8 cellular contexts compared by ENCODE assay signal in the genomic region with DNA sequence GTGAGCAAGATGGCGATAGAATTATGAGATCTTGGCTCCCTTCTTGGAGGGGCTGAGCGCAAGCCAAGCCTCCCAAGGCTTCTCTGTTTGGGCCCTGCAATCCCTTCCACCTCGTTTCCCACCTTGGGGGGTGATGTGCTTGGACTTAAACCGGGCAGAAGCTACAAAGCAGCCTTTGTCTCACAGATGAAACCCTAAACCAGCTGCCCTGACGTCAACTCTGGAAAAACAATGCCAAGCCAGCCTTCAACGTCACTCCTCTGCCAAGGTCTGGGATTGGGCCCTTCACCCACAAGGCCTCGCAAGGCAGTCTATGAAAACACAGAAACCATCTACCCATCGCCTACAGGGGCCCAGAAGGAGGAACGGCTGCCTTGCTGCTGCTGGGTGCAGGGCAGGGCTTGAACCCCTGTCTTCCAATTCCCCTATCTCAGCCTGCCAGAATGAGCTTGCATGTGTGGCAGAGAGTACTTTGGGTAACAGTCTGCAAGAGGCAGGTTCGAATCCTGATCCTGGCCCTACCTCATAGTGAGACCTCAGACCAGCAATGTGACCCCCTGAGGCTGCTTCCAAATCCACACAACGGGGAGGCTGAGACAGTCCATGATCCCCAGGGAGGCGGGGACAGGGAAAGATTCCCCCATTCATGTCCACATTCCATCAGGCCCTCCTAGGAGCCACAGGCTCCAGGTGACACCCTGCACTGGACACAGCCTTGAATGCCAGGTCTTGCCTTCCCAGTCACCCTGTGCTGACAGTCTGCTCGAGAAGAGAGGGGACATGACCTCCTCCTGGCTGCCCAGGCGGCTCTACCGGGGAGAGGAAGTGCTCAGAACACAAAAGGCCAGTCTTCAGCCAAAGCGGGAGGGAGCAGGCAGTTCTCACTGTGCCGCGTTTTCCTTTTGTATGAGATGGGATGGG. TPM values are rescaled to one million over a fixed set of nuclear protein-coding genes. Genes with fewer than 3 reads are reported as not detected.
DNase-seq lines count a peak whose midpoint lies in the region; ATAC-seq and TF ChIP-seq lines count a peak whose summit lies in the region.

No MANE protein-coding gene starts in this region.

- H3K27me3 Mint-ChIP-seq in brain: no peaks in the 10 kb centered on the region
- no peaks in the 10 kb centered on the region for H3K27me3 Mint-ChIP-seq in stimulated activated naive CD8-positive, alpha-beta T cell treated with anti-CD3 and anti-CD28 coated beads, Interleukin-15, amount 100 ng/mL, for 72 hours

- no peaks in the 10 kb centered on the region for H3K36me3 Mint-ChIP-seq in brain
- peaks cover 18% of the 10 kb centered on the region for H3K36me3 Mint-ChIP-seq in stimulated activated effector memory CD8-positive, alpha-beta T cell treated with anti-CD3 and anti-CD28 coated beads, Interleukin-12 subunit alpha, Interleukin-12 subunit beta, amount 100 ng/mL, for 72 hours

- ATAC-seq in stimulated activated effector memory CD8-positive, alpha-beta T cell treated with anti-CD3 and anti-CD28 coated beads, Interleukin-12 subunit alpha, Interleukin-12 subunit beta, amount 100 ng/mL, for 72 hours: no peak
- ATAC-seq in stimulated activated naive CD8-positive, alpha-beta T cell treated with anti-CD3 and anti-CD28 coated beads, Interleukin-15, amount 100 ng/mL, for 72 hours: no peak
- ATAC-seq in GM21526 (IDR thresholded peaks at IDR 0.05; ENCODE audit: low FRiP score, unreplicated experiment): no peak

- no peak for TF ChIP-seq CTCF in brain (conservative IDR thresholded peaks at IDR 0.05)

- peaks cover 0 to 2% (median 0%) of the 10 kb centered on the region in 5 experiments for H3K9me3 Mint-ChIP-seq in brain
- no peaks in the 10 kb centered on the region for H3K9me3 Mint-ChIP-seq in stimulated activated effector memory CD8-positive, alpha-beta T cell treated with anti-CD3 and anti-CD28 coated beads, Interleukin-12 subunit alpha, Interleukin-12 subunit beta, amount 100 ng/mL, for 72 hours
- no peaks in the 10 kb centered on the region for H3K9me3 Mint-ChIP-seq in stimulated activated naive CD8-positive, alpha-beta T cell treated with anti-CD3 and anti-CD28 coated beads, Interleukin-15, amount 100 ng/mL, for 72 hours

- peak overlapping the region in 2 of 5 experiments; percentile 5 to 27 for H3K4me3 Mint-ChIP-seq in brain
- no peak overlapping the region for H3K4me3 Mint-ChIP-seq in stimulated activated effector memory CD8-positive, alpha-beta T cell treated with anti-CD3 and anti-CD28 coated beads, Interleukin-12 subunit alpha, Interleukin-12 subunit beta, amount 100 ng/mL, for 72 hours
- no peak overlapping the region for H3K4me3 Mint-ChIP-seq in stimulated activated naive CD8-positive, alpha-beta T cell treated with anti-CD3 and anti-CD28 coated beads, Interleukin-15, amount 100 ng/mL, for 72 hours

- DNase-seq in DMS 273 (lab: John Stamatoyannopoulos, UW; ENCODE audit: unreplicated experiment) (peak; percentile 70), DMS 273 treated with DMSO at 0.1 percent for 48 hours (lab: John Stamatoyannopoulos, UW) (no peak), inferior parietal cortex (ENCODE audit: extremely low spot score) (peak; percentile 89)
- no peak for DNase-seq in stimulated activated effector memory CD8-positive, alpha-beta T cell treated with anti-CD3 and anti-CD28 coated beads, Interleukin-12 subunit alpha, Interleukin-12 subunit beta, amount 100 ng/mL, for 72 hours (ENCODE audit: low spot score in 2 of 2)
- DNase-seq in stimulated activated naive CD8-positive, alpha-beta T cell treated with anti-CD3 and anti-CD28 coated beads, Interleukin-15, amount 100 ng/mL, for 72 hours: no peak
- DNase-seq in stimulated activated CD4-positive, alpha-beta T cell treated with anti-CD3 and anti-CD28 coated beads, Interleukin-12 subunit alpha, Interleukin-12 subunit beta, amount 100 ng/mL, for 4 hours: no peak

- peak overlapping the region; percentile 42 to 80 (median 75) for H3K27ac Mint-ChIP-seq in brain
- peak overlapping the region; percentile 84 for H3K27ac Mint-ChIP-seq in stimulated activated effector memory CD8-positive, alpha-beta T cell treated with anti-CD3 and anti-CD28 coated beads, Interleukin-12 subunit alpha, Interleukin-12 subunit beta, amount 100 ng/mL, for 72 hours
- no peak overlapping the region for H3K27ac Mint-ChIP-seq in stimulated activated naive CD8-positive, alpha-beta T cell treated with anti-CD3 and anti-CD28 coated beads, Interleukin-15, amount 100 ng/mL, for 72 hours

- H3K4me1 Mint-ChIP-seq in brain: peaks cover 74% of the 10 kb centered on the region
- H3K4me1 Mint-ChIP-seq in stimulated activated effector memory CD8-positive, alpha-beta T cell treated with anti-CD3 and anti-CD28 coated beads, Interleukin-12 subunit alpha, Interleukin-12 subunit beta, amount 100 ng/mL, for 72 hours: peaks cover 83% of the 10 kb centered on the region
- peaks cover 76% of the 10 kb centered on the region for H3K4me1 Mint-ChIP-seq in stimulated activated naive CD8-positive, alpha-beta T cell treated with anti-CD3 and anti-CD28 coated beads, Interleukin-15, amount 100 ng/mL, for 72 hours

RNA-seq across cellular contexts. Expression of a gene that starts 15.0 kb away (rescaled TPM):
- polyA plus RNA-seq in brain (ENCODE audit: insufficient read depth, low read depth, low replicate concordance): 5.8 TPM

RNA-seq across cellular contexts. Expression of a gene that starts 39.1 kb away (rescaled TPM):
- polyA plus RNA-seq in brain (ENCODE audit: insufficient read depth, low read depth, low replicate concordance): 52.0 TPM

Comparison
In these comparisons a context has a peak if more than half of its experiments do, and no peak if none do; other contexts are left out.
1. DNase-seq: peak in DMS 273 (single experiment) and inferior parietal cortex (single experiment); none in DMS 273 treated with DMSO at 0.1 percent for 48 hours (single experiment), stimulated activated effector memory CD8-positive, alpha-beta T cell treated with anti-CD3 and anti-CD28 coated beads, Interleukin-12 subunit alpha, Interleukin-12 subunit beta, amount 100 ng/mL, for 72 hours (0 of 2), stimulated activated naive CD8-positive, alpha-beta T cell treated with anti-CD3 and anti-CD28 coated beads, Interleukin-15, amount 100 ng/mL, for 72 hours (0 of 2) and stimulated activated CD4-positive, alpha-beta T cell treated with anti-CD3 and anti-CD28 coated beads, Interleukin-12 subunit alpha, Interleukin-12 subunit beta, amount 100 ng/mL, for 4 hours (single experiment).
2. H3K27ac Mint-ChIP-seq: peak in brain (5 of 5) and stimulated activated effector memory CD8-positive, alpha-beta T cell treated with anti-CD3 and anti-CD28 coated beads, Interleukin-12 subunit alpha, Interleukin-12 subunit beta, amount 100 ng/mL, for 72 hours (single experiment); none in stimulated activated naive CD8-positive, alpha-beta T cell treated with anti-CD3 and anti-CD28 coated beads, Interleukin-15, amount 100 ng/mL, for 72 hours (0 of 2).